In genomic region chr3:143207338-143207961, GRCh38 we compare ENCODE assay signal across 8 cellular contexts.
DNase-seq lines count a peak whose midpoint lies in the region; ATAC-seq lines count a peak whose summit lies in the region.

No MANE protein-coding gene starts in this region.

- CTCF ChIA-PET in activated CD4-positive, alpha-beta T cell treated with anti-CD3 and anti-CD28 coated beads for 36 hours (lab: Charles Lee) = interaction anchor here (1.8 kb wide), 1 partner anchor 10 kb away, joined by 6 read pairs; no protein-coding TSS in a partner anchor

- H3K36me3 Mint-ChIP-seq in activated CD4-positive, alpha-beta T cell treated with anti-CD3 and anti-CD28 coated beads for 36 hours (ENCODE audit: low read depth) = no peaks in the 10 kb centered on the region

- H3K27ac Mint-ChIP-seq in activated CD4-positive, alpha-beta T cell treated with anti-CD3 and anti-CD28 coated beads for 36 hours = no peak overlapping the region

- peak; percentile 24 for DNase-seq in activated CD4-positive, alpha-beta T cell treated with anti-CD3 and anti-CD28 coated beads for 36 hours
- no peak for DNase-seq in activated CD4-positive, alpha-beta T cell treated with anti-CD3 and anti-CD28 coated beads for 4 hours
- DNase-seq in NOMO-1 treated with DMSO at 0.1 percent for 48 hours (lab: John Stamatoyannopoulos, UW; ENCODE audit: unreplicated experiment) (peak; percentile 69), kidney tubule cell (ENCODE audit: low spot score) (peak; percentile 96), LoVo (ENCODE audit: low spot score) (no peak), putamen (ENCODE audit: low spot score) (no peak), ureter (ENCODE audit: low spot score) (no peak)

- peaks cover 9% of the 10 kb centered on the region for H3K9me3 Mint-ChIP-seq in activated CD4-positive, alpha-beta T cell treated with anti-CD3 and anti-CD28 coated beads for 36 hours (ENCODE audit: low read depth)

- POLR2A ChIA-PET in activated CD4-positive, alpha-beta T cell treated with anti-CD3 and anti-CD28 coated beads for 36 hours (lab: Charles Lee) = interaction anchor here (0.6 kb wide), 1 partner anchor 180 kb away, joined by 4 read pairs; no protein-coding TSS in a partner anchor

- intact Hi-C loops in activated CD4-positive, alpha-beta T cell treated with anti-CD3 and anti-CD28 coated beads for 36 hours (cut with DNase I, micrococcal nuclease) = no loop called here

- H3K4me3 Mint-ChIP-seq in activated CD4-positive, alpha-beta T cell treated with anti-CD3 and anti-CD28 coated beads for 36 hours = no peak overlapping the region

- no peak for ATAC-seq in activated CD4-positive, alpha-beta T cell treated with anti-CD3 and anti-CD28 coated beads for 36 hours
- peak; percentile 90 for ATAC-seq in HG02763 (IDR thresholded peaks at IDR 0.05; ENCODE audit: unreplicated experiment)

- H3K4me1 Mint-ChIP-seq in activated CD4-positive, alpha-beta T cell treated with anti-CD3 and anti-CD28 coated beads for 36 hours = peaks cover 4% of the 10 kb centered on the region

- no peaks in the 10 kb centered on the region for H3K27me3 Mint-ChIP-seq in activated CD4-positive, alpha-beta T cell treated with anti-CD3 and anti-CD28 coated beads for 36 hours

Comparison
In these comparisons a context has a peak if more than half of its experiments do, and no peak if none do; other contexts are left out.
1. DNase-seq: peak in activated CD4-positive, alpha-beta T cell treated with anti-CD3 and anti-CD28 coated beads for 36 hours (single experiment), NOMO-1 treated with DMSO at 0.1 percent for 48 hours (single experiment) and kidney tubule cell (single experiment); none in activated CD4-positive, alpha-beta T cell treated with anti-CD3 and anti-CD28 coated beads for 4 hours (0 of 2), LoVo (single experiment), putamen (single experiment) and ureter (single experiment).